Comparison of ENCODE assay signal across 20 cellular contexts in the genomic region with DNA sequence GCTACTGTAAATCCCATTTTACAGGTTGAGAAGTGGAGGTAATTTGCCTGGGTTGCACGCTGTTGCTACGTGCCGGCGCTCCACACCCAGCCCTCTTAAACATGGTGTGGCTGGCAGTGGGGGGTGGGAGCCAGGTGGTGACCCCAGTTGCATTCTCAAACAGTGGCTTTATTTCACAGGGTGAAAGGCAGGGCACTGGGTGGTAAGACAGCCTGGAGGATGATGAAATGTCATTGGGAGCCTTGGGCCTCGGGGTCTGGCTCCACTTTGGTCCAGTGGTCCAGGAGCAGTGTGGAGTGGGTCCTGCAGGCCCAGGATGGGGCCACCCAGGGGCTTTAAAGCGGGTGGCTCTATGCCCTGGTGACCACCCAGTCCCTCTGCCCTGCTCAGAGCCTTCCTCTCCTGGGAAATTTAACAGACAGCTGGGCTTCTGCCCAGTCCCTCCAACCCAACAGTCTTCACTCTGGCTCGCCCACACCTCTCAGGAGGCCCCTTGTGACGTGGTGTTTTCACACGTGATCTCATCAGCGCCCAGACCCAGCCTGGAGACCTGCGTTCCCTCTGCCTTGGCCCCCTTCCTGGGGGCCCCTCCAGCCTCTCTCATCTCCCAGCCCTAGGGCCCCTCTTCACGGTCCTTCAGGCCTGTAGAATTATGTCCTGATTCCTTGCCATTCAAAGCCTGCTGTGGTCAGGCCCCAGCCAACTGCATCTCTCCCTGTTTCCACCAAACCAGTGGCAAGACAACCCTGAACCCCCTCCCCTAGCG.
"Had no signal": no experiment of that assay in that cellular context is flagged by ENCODE, and none has a peak within 500 bp of the region (broad histone marks: within the 10 kb centered on the region; RNA-seq: fewer than 3 reads in every experiment).

No MANE protein-coding gene starts in this region.

- H3K9me3 ChIP-seq: gastrocnemius medialis, heart right ventricle, pancreas, tibial artery, upper lobe of left lung, uterus had no signal

- H3K27ac Mint-ChIP-seq: nephron; progenitor cell of endocrine pancreas; stimulated activated memory B cell treated with anti-CD40 and anti-IgM and Interleukin-4, amounts not matched to agents 10 μg/mL and 1 μg/mL and 100 μg/mL, for 72 hours; stimulated activated naive CD8-positive, alpha-beta T cell treated with anti-CD3 and anti-CD28 coated beads, Interleukin-15, Interleukin-2, amounts not matched to agents 100 ng/mL and 50 ng/mL, for 24 hours had no signal

- H3K27me3 ChIP-seq: pancreas had no signal

- H3K4me1 Mint-ChIP-seq: stimulated activated memory B cell treated with anti-CD40 and anti-IgM and Interleukin-4, amounts not matched to agents 10 μg/mL and 1 μg/mL and 100 μg/mL, for 72 hours had no signal

- H3K27ac ChIP-seq: dorsolateral prefrontal cortex, gastrocnemius medialis, heart right ventricle, pancreas, tibial artery, upper lobe of left lung, uterus had no signal

- H3K36me3 Mint-ChIP-seq: stimulated activated memory B cell treated with anti-CD40 and anti-IgM and Interleukin-4, amounts not matched to agents 10 μg/mL and 1 μg/mL and 100 μg/mL, for 72 hours had no signal

- H3K4me3 ChIP-seq: dorsolateral prefrontal cortex, gastrocnemius medialis, heart right ventricle, pancreas, tibial artery, upper lobe of left lung, uterus had no signal

- H3K4me3 Mint-ChIP-seq: stimulated activated memory B cell treated with anti-CD40 and anti-IgM and Interleukin-4, amounts not matched to agents 10 μg/mL and 1 μg/mL and 100 μg/mL, for 72 hours; stimulated activated naive CD8-positive, alpha-beta T cell treated with anti-CD3 and anti-CD28 coated beads, Interleukin-15, Interleukin-2, amounts not matched to agents 100 ng/mL and 50 ng/mL, for 24 hours had no signal

- H3K36me3 ChIP-seq: gastrocnemius medialis, heart right ventricle, pancreas, tibial artery, upper lobe of left lung, uterus had no signal

- DNase-seq: cortex of kidney; effector CD8-positive, alpha-beta T cell; gastrocnemius medialis; heart right ventricle; hypothalamus; kidney glomerular epithelial cell; nucleus accumbens; right cardiac atrium; stimulated activated CD4-positive, alpha-beta T cell treated with anti-CD3 and anti-CD28 coated beads, Interleukin-15, amount 100 ng/mL, for 24 hours; stimulated activated CD4-positive, alpha-beta T cell treated with anti-CD3 and anti-CD28 coated beads, Interleukin-1b, Interleukin-23, amount 100 ng/mL, for 48 hours; stimulated activated CD4-positive, alpha-beta T cell treated with anti-CD3 and anti-CD28 coated beads, Interleukin-4, amount 100 ng/mL, for 24 hours; tibial artery; uterus had no signal

- H3K9me3 Mint-ChIP-seq: nephron; stimulated activated memory B cell treated with anti-CD40 and anti-IgM and Interleukin-4, amounts not matched to agents 10 μg/mL and 1 μg/mL and 100 μg/mL, for 72 hours; stimulated activated naive CD8-positive, alpha-beta T cell treated with anti-CD3 and anti-CD28 coated beads, Interleukin-15, Interleukin-2, amounts not matched to agents 100 ng/mL and 50 ng/mL, for 24 hours had no signal
